ENCODE assay signal across 1 cellular context in genomic region chr9:68704804-68705635, GRCh38.
TF ChIP-seq lines count a peak whose summit lies in the region.

A gene with protein sequence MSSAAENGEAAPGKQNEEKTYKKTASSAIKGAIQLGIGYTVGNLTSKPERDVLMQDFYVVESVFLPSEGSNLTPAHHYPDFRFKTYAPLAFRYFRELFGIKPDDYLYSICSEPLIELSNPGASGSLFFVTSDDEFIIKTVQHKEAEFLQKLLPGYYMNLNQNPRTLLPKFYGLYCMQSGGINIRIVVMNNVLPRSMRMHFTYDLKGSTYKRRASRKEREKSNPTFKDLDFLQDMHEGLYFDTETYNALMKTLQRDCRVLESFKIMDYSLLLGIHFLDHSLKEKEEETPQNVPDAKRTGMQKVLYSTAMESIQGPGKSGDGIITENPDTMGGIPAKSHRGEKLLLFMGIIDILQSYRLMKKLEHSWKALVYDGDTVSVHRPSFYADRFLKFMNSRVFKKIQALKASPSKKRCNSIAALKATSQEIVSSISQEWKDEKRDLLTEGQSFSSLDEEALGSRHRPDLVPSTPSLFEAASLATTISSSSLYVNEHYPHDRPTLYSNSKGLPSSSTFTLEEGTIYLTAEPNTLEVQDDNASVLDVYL (plus strand): TSS chr9:68705240. CDS start chr9:68822615, 117,375 bp downstream.

TF ChIP-seq in HepG2, 621 proteins besides CTCF, POLR2A, EP300 and RAD21 (continued from another document):
- TF ChIP-seq AKNA (CRISPR knock-in tag; IDR thresholded peaks at IDR 0.05; ENCODE audit: borderline replicate concordance): 0 out of 2 replicates have a peak, but pooled peaks have one; percentile 60
- TF ChIP-seq ZNF562 (CRISPR knock-in tag; IDR thresholded peaks at IDR 0.05; ENCODE audit: borderline replicate concordance): no peak
- TF ChIP-seq CC2D1A (CRISPR knock-in tag; IDR thresholded peaks at IDR 0.05): no peak
- TF ChIP-seq ZNF10 (CRISPR knock-in tag; IDR thresholded peaks at IDR 0.05; ENCODE audit: borderline replicate concordance, low read depth): no peak
- TF ChIP-seq ZNF816 (CRISPR knock-in tag; IDR thresholded peaks at IDR 0.05; ENCODE audit: borderline replicate concordance): no peak
- TF ChIP-seq, protein P1, sequence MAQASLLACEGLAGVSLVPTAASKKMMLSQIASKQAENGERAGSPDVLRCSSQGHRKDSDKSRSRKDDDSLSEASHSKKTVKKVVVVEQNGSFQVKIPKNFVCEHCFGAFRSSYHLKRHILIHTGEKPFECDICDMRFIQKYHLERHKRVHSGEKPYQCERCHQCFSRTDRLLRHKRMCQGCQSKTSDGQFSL (CRISPR knock-in tag; IDR thresholded peaks at IDR 0.05): no peak
- peak; percentile 40 for TF ChIP-seq ZNF768 (CRISPR knock-in tag; IDR thresholded peaks at IDR 0.05)
- TF ChIP-seq, protein P2, sequence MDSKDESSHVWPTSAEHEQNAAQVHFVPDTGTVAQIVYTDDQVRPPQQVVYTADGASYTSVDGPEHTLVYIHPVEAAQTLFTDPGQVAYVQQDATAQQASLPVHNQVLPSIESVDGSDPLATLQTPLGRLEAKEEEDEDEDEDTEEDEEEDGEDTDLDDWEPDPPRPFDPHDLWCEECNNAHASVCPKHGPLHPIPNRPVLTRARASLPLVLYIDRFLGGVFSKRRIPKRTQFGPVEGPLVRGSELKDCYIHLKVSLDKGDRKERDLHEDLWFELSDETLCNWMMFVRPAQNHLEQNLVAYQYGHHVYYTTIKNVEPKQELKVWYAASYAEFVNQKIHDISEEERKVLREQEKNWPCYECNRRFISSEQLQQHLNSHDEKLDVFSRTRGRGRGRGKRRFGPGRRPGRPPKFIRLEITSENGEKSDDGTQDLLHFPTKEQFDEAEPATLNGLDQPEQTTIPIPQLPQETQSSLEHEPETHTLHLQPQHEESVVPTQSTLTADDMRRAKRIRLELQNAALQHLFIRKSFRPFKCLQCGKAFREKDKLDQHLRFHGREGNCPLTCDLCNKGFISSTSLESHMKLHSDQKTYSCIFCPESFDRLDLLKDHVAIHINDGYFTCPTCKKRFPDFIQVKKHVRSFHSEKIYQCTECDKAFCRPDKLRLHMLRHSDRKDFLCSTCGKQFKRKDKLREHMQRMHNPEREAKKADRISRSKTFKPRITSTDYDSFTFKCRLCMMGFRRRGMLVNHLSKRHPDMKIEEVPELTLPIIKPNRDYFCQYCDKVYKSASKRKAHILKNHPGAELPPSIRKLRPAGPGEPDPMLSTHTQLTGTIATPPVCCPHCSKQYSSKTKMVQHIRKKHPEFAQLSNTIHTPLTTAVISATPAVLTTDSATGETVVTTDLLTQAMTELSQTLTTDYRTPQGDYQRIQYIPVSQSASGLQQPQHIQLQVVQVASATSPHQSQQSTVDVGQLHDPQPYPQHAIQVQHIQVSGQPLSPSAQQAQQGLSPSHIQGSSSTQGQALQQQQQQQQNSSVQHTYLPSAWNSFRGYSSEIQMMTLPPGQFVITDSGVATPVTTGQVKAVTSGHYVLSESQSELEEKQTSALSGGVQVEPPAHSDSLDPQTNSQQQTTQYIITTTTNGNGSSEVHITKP (CRISPR knock-in tag; IDR thresholded peaks at IDR 0.05; ENCODE audit: low read depth): 0 out of 2 replicates have a peak, but pooled peaks have one; percentile 34
- TF ChIP-seq ZNF142 (CRISPR knock-in tag; IDR thresholded peaks at IDR 0.05): 0 out of 2 replicates have a peak, but pooled peaks have one; percentile 53
- no peak for TF ChIP-seq ZNF607 (CRISPR knock-in tag; IDR thresholded peaks at IDR 0.05; ENCODE audit: borderline replicate concordance)
- no peak for TF ChIP-seq ZBTB7B (CRISPR knock-in tag; IDR thresholded peaks at IDR 0.05)
- TF ChIP-seq THAP7 (CRISPR knock-in tag; IDR thresholded peaks at IDR 0.05): no peak
- 0 out of 2 replicates have a peak, but pooled peaks have one; percentile 43 for TF ChIP-seq BORCS8-MEF2B (CRISPR knock-in tag; IDR thresholded peaks at IDR 0.05)
- TF ChIP-seq, protein P3, sequence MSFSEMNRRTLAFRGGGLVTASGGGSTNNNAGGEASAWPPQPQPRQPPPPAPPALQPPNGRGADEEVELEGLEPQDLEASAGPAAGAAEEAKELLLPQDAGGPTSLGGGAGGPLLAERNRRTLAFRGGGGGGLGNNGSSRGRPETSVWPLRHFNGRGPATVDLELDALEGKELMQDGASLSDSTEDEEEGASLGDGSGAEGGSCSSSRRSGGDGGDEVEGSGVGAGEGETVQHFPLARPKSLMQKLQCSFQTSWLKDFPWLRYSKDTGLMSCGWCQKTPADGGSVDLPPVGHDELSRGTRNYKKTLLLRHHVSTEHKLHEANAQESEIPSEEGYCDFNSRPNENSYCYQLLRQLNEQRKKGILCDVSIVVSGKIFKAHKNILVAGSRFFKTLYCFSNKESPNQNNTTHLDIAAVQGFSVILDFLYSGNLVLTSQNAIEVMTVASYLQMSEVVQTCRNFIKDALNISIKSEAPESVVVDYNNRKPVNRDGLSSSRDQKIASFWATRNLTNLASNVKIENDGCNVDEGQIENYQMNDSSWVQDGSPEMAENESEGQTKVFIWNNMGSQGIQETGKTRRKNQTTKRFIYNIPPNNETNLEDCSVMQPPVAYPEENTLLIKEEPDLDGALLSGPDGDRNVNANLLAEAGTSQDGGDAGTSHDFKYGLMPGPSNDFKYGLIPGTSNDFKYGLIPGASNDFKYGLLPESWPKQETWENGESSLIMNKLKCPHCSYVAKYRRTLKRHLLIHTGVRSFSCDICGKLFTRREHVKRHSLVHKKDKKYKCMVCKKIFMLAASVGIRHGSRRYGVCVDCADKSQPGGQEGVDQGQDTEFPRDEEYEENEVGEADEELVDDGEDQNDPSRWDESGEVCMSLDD (CRISPR knock-in tag; IDR thresholded peaks at IDR 0.05; ENCODE audit: borderline replicate concordance): 0 out of 2 replicates have a peak, but pooled peaks have one; percentile 43
- TF ChIP-seq ZNF292 (CRISPR knock-in tag; IDR thresholded peaks at IDR 0.05; ENCODE audit: borderline replicate concordance, low read depth): peak; percentile 93
